ENCODE assay signal across 25 cellular contexts in genomic region chr20:6384368-6384767, GRCh38.
DNase-seq lines count a peak whose midpoint lies in the region; ATAC-seq, FAIRE-seq and TF ChIP-seq lines count a peak whose summit lies in the region.
"Had no signal": no experiment of that assay in that cellular context is flagged by ENCODE, and none has a peak within 500 bp of the region (broad histone marks: within the 10 kb centered on the region; RNA-seq: fewer than 3 reads in every experiment).

No MANE protein-coding gene starts in this region.

- no peak overlapping the region for H2BK120ac ChIP-seq in mesenchymal stem cell (ENCODE audit: low read depth, low read length)

- 93% methylated on average over 4 of the region's 4 CpGs for WGBS in mesenchymal stem cell

- H2AK5ac ChIP-seq in mesenchymal stem cell (ENCODE audit: low read length, severe bottlenecking): no peak overlapping the region

- H3K27me3 ChIP-seq in bronchial epithelial cell (ENCODE audit: control insufficient read depth, insufficient read depth, low read length) (peaks cover 1% of the 10 kb centered on the region), mesenchymal stem cell (ENCODE audit: control insufficient read depth in 1 of 2, insufficient read depth in 1 of 2, low read length in 2 of 2) (no peaks in the 10 kb centered on the region), SJCRH30 (no peaks in the 10 kb centered on the region)

- DNase-seq in NCI-H146 (lab: John Stamatoyannopoulos, UW): peak; percentile 49
- DNase-seq in NCI-H2196 (lab: John Stamatoyannopoulos, UW; ENCODE audit: unreplicated experiment): peak; percentile 43
- DNase-seq in bronchial epithelial cell (ENCODE audit: low read depth): no peak
- DNase-seq in mesenchymal stem cell: no peak
- no peak for DNase-seq in D341Med (ENCODE audit: low spot score)
- DNase-seq in H54 (ENCODE audit: insufficient read length, low spot score): no peak
- DNase-seq in SJCRH30: no peak
- DNase-seq: ACHN; Caco-2; CD4-positive, alpha-beta T cell; DMS153; DND-41; EL; H7; HFFc6; IMR-90 had no signal

- no peak for TF ChIP-seq CTCF in bronchial epithelial cell (IDR thresholded peaks at IDR 0.05; ENCODE audit: insufficient read depth, low read length, severe bottlenecking)

- no peak for TF ChIP-seq POLR2A in H54 (IDR thresholded peaks at IDR 0.05; ENCODE audit: low read depth, low read length)

- H2BK12ac ChIP-seq in mesenchymal stem cell (ENCODE audit: low read length in 2 of 2): peak overlapping the region in 1 of 2 experiments; percentile 18

- H3K36me3 ChIP-seq in bronchial epithelial cell (ENCODE audit: control insufficient read depth, insufficient read depth, low read length) (no peaks in the 10 kb centered on the region), mesenchymal stem cell (ENCODE audit: control insufficient read depth in 1 of 2, insufficient read depth in 2 of 2, low read depth in 1 of 2, low read length in 2 of 2) (no peaks in the 10 kb centered on the region), SJCRH30 (no peaks in the 10 kb centered on the region)

- H3K18ac ChIP-seq in mesenchymal stem cell (ENCODE audit: low read depth in 1 of 2, low read length in 2 of 2): no peak overlapping the region

- no peaks in the 10 kb centered on the region for H3K79me1 ChIP-seq in mesenchymal stem cell (replicated peaks; ENCODE audit: low read length, poor library complexity, severe bottlenecking)

- H3K9ac ChIP-seq in mesenchymal stem cell (ENCODE audit: low read length): no peak overlapping the region

- H3K4me1 ChIP-seq in mesenchymal stem cell (ENCODE audit: control insufficient read depth, insufficient read depth, low read depth, low read length): no peaks in the 10 kb centered on the region
- H3K4me1 ChIP-seq in SJCRH30: no peaks in the 10 kb centered on the region

- no peak overlapping the region for H2BK15ac ChIP-seq in mesenchymal stem cell (ENCODE audit: low read depth, poor library complexity, severe bottlenecking)

- H3K4ac ChIP-seq in mesenchymal stem cell (ENCODE audit: low read depth in 1 of 2, low read length in 2 of 2): no peak overlapping the region

- ATAC-seq in HG03565 (IDR thresholded peaks at IDR 0.05; ENCODE audit: unreplicated experiment): no peak
- ATAC-seq: GM12878, GM23338, HCT116, K562 had no signal

- H3K27ac ChIP-seq in mesenchymal stem cell (ENCODE audit: low read length, poor library complexity, severe bottlenecking): no peak overlapping the region
- H3K27ac ChIP-seq in SJCRH30: no peak overlapping the region
- H3K27ac ChIP-seq: C4-2B had no signal

- no peak overlapping the region for H3K4me2 ChIP-seq in mesenchymal stem cell (ENCODE audit: low read length, poor library complexity, severe bottlenecking)
- H3K4me2 ChIP-seq: GM23338 had no signal

- H3K4me3 ChIP-seq in bronchial epithelial cell (ENCODE audit: low read depth, low read length) (no peak overlapping the region), mesenchymal stem cell (ENCODE audit: insufficient read depth in 1 of 2, low read depth in 1 of 2, low read length in 2 of 2) (no peak overlapping the region), SJCRH30 (no peak overlapping the region)
- H3K4me3 ChIP-seq: GM12878, GM23338, K562 had no signal

- H4K8ac ChIP-seq in mesenchymal stem cell (ENCODE audit: low read length): no peak overlapping the region

- H3K14ac ChIP-seq in mesenchymal stem cell (ENCODE audit: low read length in 2 of 2): no peak overlapping the region

- H3K9me3 ChIP-seq in mesenchymal stem cell (ENCODE audit: control insufficient read depth, low read length) (peaks cover 7% of the 10 kb centered on the region), SJCRH30 (replicated peaks) (no peaks in the 10 kb centered on the region)
- H3K9me3 ChIP-seq: Caco-2 had no signal

- FAIRE-seq in bronchial epithelial cell (lab: Jason Lieb, UNC) (peak; percentile 60), H54 (lab: Jason Lieb, UNC) (no peak)
- FAIRE-seq: A204.1, GM12878, GM19239, HTR-8/SVneo, K562 had no signal

- H3K23ac ChIP-seq in mesenchymal stem cell (ENCODE audit: low read length in 2 of 2): no peak overlapping the region

- H2AFZ ChIP-seq in mesenchymal stem cell (ENCODE audit: low read depth, low read length): no peak overlapping the region
- H2AFZ ChIP-seq: GM23338 had no signal

- peak overlapping the region; percentile 84 for H4K91ac ChIP-seq in mesenchymal stem cell (ENCODE audit: low read length)

- no peak overlapping the region for H2BK5ac ChIP-seq in mesenchymal stem cell (ENCODE audit: low read depth, low read length, poor library complexity, severe bottlenecking)

Comparison
In these comparisons a context has a peak if more than half of its experiments do, and no peak if none do; other contexts are left out.
1. DNase-seq: peak in NCI-H146 (single experiment) and NCI-H2196 (single experiment); none in bronchial epithelial cell (single experiment), mesenchymal stem cell (single experiment), D341Med (single experiment), H54 (single experiment) and SJCRH30 (0 of 2).